In genomic region chr12:95118788-95119179, GRCh38 we compare ENCODE assay signal across 1 cellular context.
TF ChIP-seq lines count a peak whose summit lies in the region.

No MANE protein-coding gene starts in this region.

TF ChIP-seq in GM23338, 12 proteins besides CTCF, POLR2A, EP300 and RAD21 (continued from another document):
- TF ChIP-seq, protein P1, sequence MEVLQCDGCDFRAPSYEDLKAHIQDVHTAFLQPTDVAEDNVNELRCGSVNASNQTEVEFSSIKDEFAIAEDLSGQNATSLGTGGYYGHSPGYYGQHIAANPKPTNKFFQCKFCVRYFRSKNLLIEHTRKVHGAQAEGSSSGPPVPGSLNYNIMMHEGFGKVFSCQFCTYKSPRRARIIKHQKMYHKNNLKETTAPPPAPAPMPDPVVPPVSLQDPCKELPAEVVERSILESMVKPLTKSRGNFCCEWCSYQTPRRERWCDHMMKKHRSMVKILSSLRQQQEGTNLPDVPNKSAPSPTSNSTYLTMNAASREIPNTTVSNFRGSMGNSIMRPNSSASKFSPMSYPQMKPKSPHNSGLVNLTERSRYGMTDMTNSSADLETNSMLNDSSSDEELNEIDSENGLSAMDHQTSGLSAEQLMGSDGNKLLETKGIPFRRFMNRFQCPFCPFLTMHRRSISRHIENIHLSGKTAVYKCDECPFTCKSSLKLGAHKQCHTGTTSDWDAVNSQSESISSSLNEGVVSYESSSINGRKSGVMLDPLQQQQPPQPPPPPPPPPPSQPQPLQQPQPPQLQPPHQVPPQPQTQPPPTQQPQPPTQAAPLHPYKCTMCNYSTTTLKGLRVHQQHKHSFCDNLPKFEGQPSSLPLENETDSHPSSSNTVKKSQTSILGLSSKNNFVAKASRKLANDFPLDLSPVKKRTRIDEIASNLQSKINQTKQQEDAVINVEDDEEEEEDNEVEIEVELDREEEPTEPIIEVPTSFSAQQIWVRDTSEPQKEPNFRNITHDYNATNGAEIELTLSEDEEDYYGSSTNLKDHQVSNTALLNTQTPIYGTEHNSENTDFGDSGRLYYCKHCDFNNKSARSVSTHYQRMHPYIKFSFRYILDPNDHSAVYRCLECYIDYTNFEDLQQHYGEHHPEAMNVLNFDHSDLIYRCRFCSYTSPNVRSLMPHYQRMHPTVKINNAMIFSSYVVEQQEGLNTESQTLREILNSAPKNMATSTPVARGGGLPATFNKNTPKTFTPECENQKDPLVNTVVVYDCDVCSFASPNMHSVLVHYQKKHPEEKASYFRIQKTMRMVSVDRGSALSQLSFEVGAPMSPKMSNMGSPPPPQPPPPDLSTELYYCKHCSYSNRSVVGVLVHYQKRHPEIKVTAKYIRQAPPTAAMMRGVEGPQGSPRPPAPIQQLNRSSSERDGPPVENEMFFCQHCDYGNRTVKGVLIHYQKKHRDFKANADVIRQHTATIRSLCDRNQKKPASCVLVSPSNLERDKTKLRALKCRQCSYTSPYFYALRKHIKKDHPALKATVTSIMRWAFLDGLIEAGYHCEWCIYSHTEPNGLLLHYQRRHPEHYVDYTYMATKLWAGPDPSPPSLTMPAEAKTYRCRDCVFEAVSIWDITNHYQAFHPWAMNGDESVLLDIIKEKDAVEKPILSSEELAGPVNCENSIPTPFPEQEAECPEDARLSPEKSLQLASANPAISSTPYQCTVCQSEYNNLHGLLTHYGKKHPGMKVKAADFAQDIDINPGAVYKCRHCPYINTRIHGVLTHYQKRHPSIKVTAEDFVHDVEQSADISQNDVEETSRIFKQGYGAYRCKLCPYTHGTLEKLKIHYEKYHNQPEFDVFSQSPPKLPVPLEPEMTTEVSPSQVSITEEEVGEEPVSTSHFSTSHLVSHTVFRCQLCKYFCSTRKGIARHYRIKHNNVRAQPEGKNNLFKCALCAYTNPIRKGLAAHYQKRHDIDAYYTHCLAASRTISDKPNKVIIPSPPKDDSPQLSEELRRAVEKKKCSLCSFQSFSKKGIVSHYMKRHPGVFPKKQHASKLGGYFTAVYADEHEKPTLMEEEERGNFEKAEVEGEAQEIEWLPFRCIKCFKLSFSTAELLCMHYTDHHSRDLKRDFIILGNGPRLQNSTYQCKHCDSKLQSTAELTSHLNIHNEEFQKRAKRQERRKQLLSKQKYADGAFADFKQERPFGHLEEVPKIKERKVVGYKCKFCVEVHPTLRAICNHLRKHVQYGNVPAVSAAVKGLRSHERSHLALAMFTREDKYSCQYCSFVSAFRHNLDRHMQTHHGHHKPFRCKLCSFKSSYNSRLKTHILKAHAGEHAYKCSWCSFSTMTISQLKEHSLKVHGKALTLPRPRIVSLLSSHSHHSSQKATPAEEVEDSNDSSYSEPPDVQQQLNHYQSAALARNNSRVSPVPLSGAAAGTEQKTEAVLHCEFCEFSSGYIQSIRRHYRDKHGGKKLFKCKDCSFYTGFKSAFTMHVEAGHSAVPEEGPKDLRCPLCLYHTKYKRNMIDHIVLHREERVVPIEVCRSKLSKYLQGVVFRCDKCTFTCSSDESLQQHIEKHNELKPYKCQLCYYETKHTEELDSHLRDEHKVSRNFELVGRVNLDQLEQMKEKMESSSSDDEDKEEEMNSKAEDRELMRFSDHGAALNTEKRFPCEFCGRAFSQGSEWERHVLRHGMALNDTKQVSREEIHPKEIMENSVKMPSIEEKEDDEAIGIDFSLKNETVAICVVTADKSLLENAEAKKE (CRISPR knock-in tag; IDR thresholded peaks at IDR 0.05), result no peak
- no peak for TF ChIP-seq ZNF331 (CRISPR knock-in tag; IDR thresholded peaks at IDR 0.05; ENCODE audit: low read depth)
- no peak for TF ChIP-seq CREB1 (CRISPR knock-in tag; IDR thresholded peaks at IDR 0.05; ENCODE audit: low read depth)
